ENCODE assay signal across 16 cellular contexts in the genomic region with DNA sequence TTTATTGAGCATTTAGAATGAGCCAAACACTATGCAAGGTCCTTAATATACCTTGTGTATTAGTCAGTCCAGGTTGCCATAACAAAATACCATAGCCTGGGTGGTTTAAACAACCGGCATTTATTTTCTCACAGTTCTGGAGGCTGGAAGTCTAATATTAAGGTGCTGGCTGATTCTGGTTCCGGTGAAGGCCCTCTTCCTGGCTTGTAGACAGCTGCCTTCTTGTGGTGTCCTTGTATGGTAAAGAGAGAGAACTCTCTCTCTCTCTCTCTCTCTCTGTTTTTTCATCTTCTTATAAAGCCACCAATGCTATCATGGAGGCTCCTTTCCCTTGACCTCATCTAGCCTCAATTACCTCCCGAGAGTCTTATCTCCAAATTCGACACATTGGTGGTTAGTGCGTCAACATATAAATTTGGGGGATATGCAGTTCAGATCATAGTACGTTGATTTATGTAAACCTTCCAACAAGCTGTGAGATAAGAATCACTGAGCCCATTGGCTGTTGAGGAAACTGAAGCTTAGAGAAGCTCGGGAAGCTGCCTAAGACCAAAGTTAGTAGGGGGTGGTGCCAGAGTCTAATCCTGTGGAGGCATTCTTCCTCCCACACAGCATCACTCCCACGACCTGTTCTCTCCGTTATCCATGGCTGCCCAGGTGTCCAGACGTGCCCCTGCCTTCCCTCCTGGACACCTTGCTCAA.
DNase-seq lines count a peak whose midpoint lies in the region; ATAC-seq and TF ChIP-seq lines count a peak whose summit lies in the region.
"Had no signal": no experiment of that assay in that cellular context is flagged by ENCODE, and none has a peak within 500 bp of the region (broad histone marks: within the 10 kb centered on the region; RNA-seq: fewer than 3 reads in every experiment).

No MANE protein-coding gene starts in this region.

- no peaks in the 10 kb centered on the region for H3K9me3 ChIP-seq in SJCRH30 (replicated peaks)
- H3K9me3 ChIP-seq in BE2C: no peaks in the 10 kb centered on the region
- H3K9me3 ChIP-seq: A549, gastrocnemius medialis, psoas muscle, tibial artery had no signal

- peaks cover 26 to 28% of the 10 kb centered on the region in 2 donors for H3K4me1 Mint-ChIP-seq in natural killer cell
- H3K4me1 Mint-ChIP-seq in natural killer cell treated with Interleukin-12 subunit alpha and Interleukin-12 subunit beta and Interleukin-15 and Interleukin-18, amount 100 ng/mL, for 72 hours (ENCODE audit: low read depth in 2 of 2): peaks cover 14 to 16% of the 10 kb centered on the region in 2 donors
- peaks cover 81% of the 10 kb centered on the region for H3K4me1 Mint-ChIP-seq in dendritic cell treated with granulocyte-macrophage colony-stimulating factor and Interleukin-4, amounts not matched to agents 40 ng/mL and 50 ng/mL, for 4 days (ENCODE audit: low read depth)
- H3K4me1 Mint-ChIP-seq in stimulated activated effector memory CD8-positive, alpha-beta T cell treated with anti-CD3 and anti-CD28 coated beads, Interleukin-12 subunit alpha, Interleukin-12 subunit beta, amount 100 ng/mL, for 72 hours: peaks cover 5% of the 10 kb centered on the region
- peaks cover 29% of the 10 kb centered on the region for H3K4me1 Mint-ChIP-seq in activated T-helper 2 cell treated with anti-CD3 and anti-CD28 coated beads, Interferon-gamma antibody, Interleukin-2, Interleukin-4, amounts not matched to agents 10 μg/mL and 5 μg/mL and 100 μg/mL, durations not matched to agents 14 hours and 24 hours and 36 hours (ENCODE audit: low read depth)

- H3K27me3 ChIP-seq in SJCRH30: no peaks in the 10 kb centered on the region
- no peaks in the 10 kb centered on the region for H3K27me3 ChIP-seq in BE2C
- H3K27me3 ChIP-seq: gastrocnemius medialis, tibial artery had no signal

- no peaks in the 10 kb centered on the region for H3K9me3 Mint-ChIP-seq in natural killer cell
- no peaks in the 10 kb centered on the region for H3K9me3 Mint-ChIP-seq in natural killer cell treated with Interleukin-12 subunit alpha and Interleukin-12 subunit beta and Interleukin-15 and Interleukin-18, amount 100 ng/mL, for 72 hours
- H3K9me3 Mint-ChIP-seq in dendritic cell treated with granulocyte-macrophage colony-stimulating factor and Interleukin-4, amounts not matched to agents 40 ng/mL and 50 ng/mL, for 4 days: no peaks in the 10 kb centered on the region
- H3K9me3 Mint-ChIP-seq in stimulated activated effector memory CD8-positive, alpha-beta T cell treated with anti-CD3 and anti-CD28 coated beads, Interleukin-12 subunit alpha, Interleukin-12 subunit beta, amount 100 ng/mL, for 72 hours: no peaks in the 10 kb centered on the region
- H3K9me3 Mint-ChIP-seq in activated T-helper 2 cell treated with anti-CD3 and anti-CD28 coated beads, Interferon-gamma antibody, Interleukin-2, Interleukin-4, amounts not matched to agents 10 μg/mL and 5 μg/mL and 100 μg/mL, durations not matched to agents 14 hours and 24 hours and 36 hours: no peaks in the 10 kb centered on the region
- H3K9me3 Mint-ChIP-seq: activated naive CD4-positive, alpha-beta T cell treated with anti-CD3 and anti-CD28 coated beads, Interleukin-2, amount 10 ng/mL, durations not matched to agents 7 days and 5 days had no signal

- H3K4me3 ChIP-seq in SJCRH30: no peak overlapping the region
- H3K4me3 ChIP-seq in BE2C (ENCODE audit: low read depth, low read length): no peak overlapping the region
- H3K4me3 ChIP-seq: A549, coronary artery, gastrocnemius medialis, psoas muscle, tibial artery had no signal

- no peak overlapping the region for H3K27ac ChIP-seq in SJCRH30
- H3K27ac ChIP-seq: A549, coronary artery, gastrocnemius medialis, psoas muscle, tibial artery had no signal

- TF ChIP-seq CTCF in natural killer cell (IDR thresholded peaks at IDR 0.05): no peak
- no peak for TF ChIP-seq CTCF in BE2C (IDR thresholded peaks at IDR 0.05; ENCODE audit: low read depth, low read length)

- intact Hi-C loops in natural killer cell (cut with micrococcal nuclease): no loop called here
- intact Hi-C loops in dendritic cell treated with granulocyte-macrophage colony-stimulating factor and Interleukin-4, amounts not matched to agents 40 ng/mL and 50 ng/mL, for 4 days (cut with micrococcal nuclease): loop anchor here (1.0 to 10.0 kb wide), 2 partner anchors 17 to 48 kb away; no protein-coding TSS in a partner anchor
- intact Hi-C loops in activated T-helper 2 cell treated with anti-CD3 and anti-CD28 coated beads, Interferon-gamma antibody, Interleukin-2, Interleukin-4, amounts not matched to agents 10 μg/mL and 5 μg/mL and 100 μg/mL, durations not matched to agents 14 hours and 24 hours and 36 hours (cut with micrococcal nuclease): no loop called here

- peak overlapping the region; percentile 36 to 49 for H3K27ac Mint-ChIP-seq in natural killer cell
- no peak overlapping the region for H3K27ac Mint-ChIP-seq in natural killer cell treated with Interleukin-12 subunit alpha and Interleukin-12 subunit beta and Interleukin-15 and Interleukin-18, amount 100 ng/mL, for 72 hours
- H3K27ac Mint-ChIP-seq in dendritic cell treated with granulocyte-macrophage colony-stimulating factor and Interleukin-4, amounts not matched to agents 40 ng/mL and 50 ng/mL, for 4 days: peak overlapping the region; percentile 12
- no peak overlapping the region for H3K27ac Mint-ChIP-seq in stimulated activated effector memory CD8-positive, alpha-beta T cell treated with anti-CD3 and anti-CD28 coated beads, Interleukin-12 subunit alpha, Interleukin-12 subunit beta, amount 100 ng/mL, for 72 hours
- no peak overlapping the region for H3K27ac Mint-ChIP-seq in activated T-helper 2 cell treated with anti-CD3 and anti-CD28 coated beads, Interferon-gamma antibody, Interleukin-2, Interleukin-4, amounts not matched to agents 10 μg/mL and 5 μg/mL and 100 μg/mL, durations not matched to agents 14 hours and 24 hours and 36 hours
- H3K27ac Mint-ChIP-seq: activated naive CD4-positive, alpha-beta T cell treated with anti-CD3 and anti-CD28 coated beads, Interleukin-2, amount 10 ng/mL, durations not matched to agents 7 days and 5 days had no signal

- no peaks in the 10 kb centered on the region for H3K36me3 Mint-ChIP-seq in natural killer cell
- no peaks in the 10 kb centered on the region for H3K36me3 Mint-ChIP-seq in natural killer cell treated with Interleukin-12 subunit alpha and Interleukin-12 subunit beta and Interleukin-15 and Interleukin-18, amount 100 ng/mL, for 72 hours
- H3K36me3 Mint-ChIP-seq in dendritic cell treated with granulocyte-macrophage colony-stimulating factor and Interleukin-4, amounts not matched to agents 40 ng/mL and 50 ng/mL, for 4 days (ENCODE audit: low read depth): no peaks in the 10 kb centered on the region
- H3K36me3 Mint-ChIP-seq in stimulated activated effector memory CD8-positive, alpha-beta T cell treated with anti-CD3 and anti-CD28 coated beads, Interleukin-12 subunit alpha, Interleukin-12 subunit beta, amount 100 ng/mL, for 72 hours: no peaks in the 10 kb centered on the region
- no peaks in the 10 kb centered on the region for H3K36me3 Mint-ChIP-seq in activated T-helper 2 cell treated with anti-CD3 and anti-CD28 coated beads, Interferon-gamma antibody, Interleukin-2, Interleukin-4, amounts not matched to agents 10 μg/mL and 5 μg/mL and 100 μg/mL, durations not matched to agents 14 hours and 24 hours and 36 hours (ENCODE audit: low read depth)
- H3K36me3 Mint-ChIP-seq: activated naive CD4-positive, alpha-beta T cell treated with anti-CD3 and anti-CD28 coated beads, Interleukin-2, amount 10 ng/mL, durations not matched to agents 7 days and 5 days had no signal

- no peak overlapping the region for H3K4me3 Mint-ChIP-seq in natural killer cell
- no peak overlapping the region for H3K4me3 Mint-ChIP-seq in natural killer cell treated with Interleukin-12 subunit alpha and Interleukin-12 subunit beta and Interleukin-15 and Interleukin-18, amount 100 ng/mL, for 72 hours
- no peak overlapping the region for H3K4me3 Mint-ChIP-seq in dendritic cell treated with granulocyte-macrophage colony-stimulating factor and Interleukin-4, amounts not matched to agents 40 ng/mL and 50 ng/mL, for 4 days
- H3K4me3 Mint-ChIP-seq in stimulated activated effector memory CD8-positive, alpha-beta T cell treated with anti-CD3 and anti-CD28 coated beads, Interleukin-12 subunit alpha, Interleukin-12 subunit beta, amount 100 ng/mL, for 72 hours: no peak overlapping the region
- H3K4me3 Mint-ChIP-seq in activated T-helper 2 cell treated with anti-CD3 and anti-CD28 coated beads, Interferon-gamma antibody, Interleukin-2, Interleukin-4, amounts not matched to agents 10 μg/mL and 5 μg/mL and 100 μg/mL, durations not matched to agents 14 hours and 24 hours and 36 hours (ENCODE audit: low read depth): no peak overlapping the region
- H3K4me3 Mint-ChIP-seq: activated naive CD4-positive, alpha-beta T cell treated with anti-CD3 and anti-CD28 coated beads, Interleukin-2, amount 10 ng/mL, durations not matched to agents 7 days and 5 days had no signal

- no peak for DNase-seq in natural killer cell
- no peak for DNase-seq in natural killer cell treated with Interleukin-12 subunit alpha and Interleukin-12 subunit beta and Interleukin-15 and Interleukin-18, amount 100 ng/mL, for 72 hours (ENCODE audit: low spot score)
- no peak for DNase-seq in SJCRH30
- no peak for DNase-seq in stimulated activated effector memory CD8-positive, alpha-beta T cell treated with anti-CD3 and anti-CD28 coated beads, Interleukin-12 subunit alpha, Interleukin-12 subunit beta, amount 100 ng/mL, for 72 hours (ENCODE audit: low spot score in 2 of 2)
- no peak for DNase-seq in activated T-helper 2 cell treated with anti-CD3 and anti-CD28 coated beads, Interferon-gamma antibody, Interleukin-2, Interleukin-4, amounts not matched to agents 10 μg/mL and 5 μg/mL and 100 μg/mL, durations not matched to agents 14 hours and 24 hours and 36 hours (ENCODE audit: low spot score)
- no peak for DNase-seq in BE2C
- DNase-seq: activated naive CD4-positive, alpha-beta T cell treated with anti-CD3 and anti-CD28 coated beads, Interleukin-2, amount 10 ng/mL, durations not matched to agents 7 days and 5 days; EL; gastrocnemius medialis; NCI-H526; psoas muscle; tibial artery had no signal

- H3K36me3 ChIP-seq in SJCRH30: no peaks in the 10 kb centered on the region
- no peaks in the 10 kb centered on the region for H3K36me3 ChIP-seq in BE2C
- H3K36me3 ChIP-seq: gastrocnemius medialis, tibial artery had no signal

- no peaks in the 10 kb centered on the region for H3K4me1 ChIP-seq in SJCRH30
- H3K4me1 ChIP-seq in BE2C: peaks cover 6% of the 10 kb centered on the region
- H3K4me1 ChIP-seq: A549, gastrocnemius medialis, psoas muscle, tibial artery had no signal

- H3K27me3 Mint-ChIP-seq in natural killer cell (ENCODE audit: low read depth in 2 of 2): peaks cover 0 to 2% of the 10 kb centered on the region in 2 donors
- H3K27me3 Mint-ChIP-seq in natural killer cell treated with Interleukin-12 subunit alpha and Interleukin-12 subunit beta and Interleukin-15 and Interleukin-18, amount 100 ng/mL, for 72 hours: peaks cover under 1 to 3% of the 10 kb centered on the region in 2 donors
- H3K27me3 Mint-ChIP-seq in dendritic cell treated with granulocyte-macrophage colony-stimulating factor and Interleukin-4, amounts not matched to agents 40 ng/mL and 50 ng/mL, for 4 days: peaks cover 17% of the 10 kb centered on the region
- no peaks in the 10 kb centered on the region for H3K27me3 Mint-ChIP-seq in activated T-helper 2 cell treated with anti-CD3 and anti-CD28 coated beads, Interferon-gamma antibody, Interleukin-2, Interleukin-4, amounts not matched to agents 10 μg/mL and 5 μg/mL and 100 μg/mL, durations not matched to agents 14 hours and 24 hours and 36 hours (ENCODE audit: low read depth)
- H3K27me3 Mint-ChIP-seq: activated naive CD4-positive, alpha-beta T cell treated with anti-CD3 and anti-CD28 coated beads, Interleukin-2, amount 10 ng/mL, durations not matched to agents 7 days and 5 days had no signal

- ATAC-seq in natural killer cell (peak; percentile 29 to 59 (median 41)), HG03196 (IDR thresholded peaks at IDR 0.05; ENCODE audit: unreplicated experiment) (peak; percentile 2)
- no peak for ATAC-seq in natural killer cell treated with Interleukin-12 subunit alpha and Interleukin-12 subunit beta and Interleukin-15 and Interleukin-18, amount 100 ng/mL, for 72 hours
- ATAC-seq in stimulated activated effector memory CD8-positive, alpha-beta T cell treated with anti-CD3 and anti-CD28 coated beads, Interleukin-12 subunit alpha, Interleukin-12 subunit beta, amount 100 ng/mL, for 72 hours: no peak
- ATAC-seq: A549, gastrocnemius medialis had no signal

Comparison
In these comparisons a context has a peak if more than half of its experiments do, and no peak if none do; other contexts are left out.
1. ATAC-seq: peak in natural killer cell (3 of 3) and HG03196 (single experiment); none in natural killer cell treated with Interleukin-12 subunit alpha and Interleukin-12 subunit beta and Interleukin-15 and Interleukin-18, amount 100 ng/mL, for 72 hours (0 of 2) and stimulated activated effector memory CD8-positive, alpha-beta T cell treated with anti-CD3 and anti-CD28 coated beads, Interleukin-12 subunit alpha, Interleukin-12 subunit beta, amount 100 ng/mL, for 72 hours (single experiment).
2. H3K27ac Mint-ChIP-seq: peak in natural killer cell (2 of 2) and dendritic cell treated with granulocyte-macrophage colony-stimulating factor and Interleukin-4, amounts not matched to agents 40 ng/mL and 50 ng/mL, for 4 days (single experiment); none in natural killer cell treated with Interleukin-12 subunit alpha and Interleukin-12 subunit beta and Interleukin-15 and Interleukin-18, amount 100 ng/mL, for 72 hours (0 of 2), stimulated activated effector memory CD8-positive, alpha-beta T cell treated with anti-CD3 and anti-CD28 coated beads, Interleukin-12 subunit alpha, Interleukin-12 subunit beta, amount 100 ng/mL, for 72 hours (single experiment) and activated T-helper 2 cell treated with anti-CD3 and anti-CD28 coated beads, Interferon-gamma antibody, Interleukin-2, Interleukin-4, amounts not matched to agents 10 μg/mL and 5 μg/mL and 100 μg/mL, durations not matched to agents 14 hours and 24 hours and 36 hours (single experiment).